ENCODE assay signal across 8 cellular contexts in genomic region chr22:24145446-24146189, GRCh38. TPM values are rescaled to one million over a fixed set of nuclear protein-coding genes. Genes with fewer than 3 reads are reported as not detected.
A peak's percentile ranks its signal among the peaks of the same experiment; 100 is the strongest.
DNase-seq lines count a peak whose midpoint lies in the region; ATAC-seq and TF ChIP-seq lines count a peak whose summit lies in the region.

No MANE protein-coding gene starts in this region.

- H3K36me3 Mint-ChIP-seq in HFFc6 (ENCODE audit: low read depth): no peaks in the 10 kb centered on the region
- H3K36me3 Mint-ChIP-seq in activated CD8-positive, alpha-beta T cell treated with anti-CD3 and anti-CD28 coated beads, Interleukin-2, amount 10 ng/mL, durations not matched to agents 7 days and 5 days (ENCODE audit: low read depth): peaks cover 26% of the 10 kb centered on the region
- no peaks in the 10 kb centered on the region for H3K36me3 Mint-ChIP-seq in stimulated activated effector memory CD8-positive, alpha-beta T cell treated with anti-CD3 and anti-CD28 coated beads, Interleukin-12 subunit alpha, Interleukin-12 subunit beta, amount 100 ng/mL, for 72 hours

- H3K4me1 ChIP-seq in iPS-20b (ENCODE audit: insufficient read depth, low read length): peaks cover 16% of the 10 kb centered on the region
- peaks cover 13% of the 10 kb centered on the region for H3K4me1 ChIP-seq in BE2C

- H3K9me3 ChIP-seq in iPS-20b (ENCODE audit: insufficient read depth, low read depth, low read length): no peaks in the 10 kb centered on the region
- H3K9me3 ChIP-seq in BE2C: no peaks in the 10 kb centered on the region

- peak overlapping the region; percentile 79 for H3K27ac Mint-ChIP-seq in HFFc6
- peak overlapping the region; percentile 82 for H3K27ac Mint-ChIP-seq in activated CD8-positive, alpha-beta T cell treated with anti-CD3 and anti-CD28 coated beads, Interleukin-2, amount 10 ng/mL, durations not matched to agents 7 days and 5 days
- peak overlapping the region; percentile 84 for H3K27ac Mint-ChIP-seq in stimulated activated effector memory CD8-positive, alpha-beta T cell treated with anti-CD3 and anti-CD28 coated beads, Interleukin-12 subunit alpha, Interleukin-12 subunit beta, amount 100 ng/mL, for 72 hours

- no peak for DNase-seq in HFFc6
- no peak for DNase-seq in activated CD8-positive, alpha-beta T cell treated with anti-CD3 and anti-CD28 coated beads, Interleukin-2, amount 10 ng/mL, durations not matched to agents 7 days and 5 days
- no peak for DNase-seq in stimulated activated effector memory CD8-positive, alpha-beta T cell treated with anti-CD3 and anti-CD28 coated beads, Interleukin-12 subunit alpha, Interleukin-12 subunit beta, amount 100 ng/mL, for 72 hours (ENCODE audit: low spot score in 2 of 2)
- DNase-seq in NCI-H345 treated with DMSO at 0.1 percent for 48 hours (lab: John Stamatoyannopoulos, UW; ENCODE audit: unreplicated experiment): no peak
- DNase-seq in mucosa of gallbladder (ENCODE audit: low spot score): no peak
- no peak for DNase-seq in BE2C

- no peaks in the 10 kb centered on the region for H3K27me3 ChIP-seq in iPS-20b (ENCODE audit: insufficient read depth, low read length)
- no peaks in the 10 kb centered on the region for H3K27me3 ChIP-seq in BE2C

- H3K4me3 ChIP-seq in iPS-20b (ENCODE audit: low read length) (no peak overlapping the region), BE2C (ENCODE audit: low read depth, low read length) (no peak overlapping the region)

- H3K36me3 ChIP-seq in iPS-20b (ENCODE audit: insufficient read depth, low read depth, low read length) (peaks cover 4% of the 10 kb centered on the region; the same call in 1 of the 2 replicates), BE2C (peaks cover 6% of the 10 kb centered on the region)

- H3K9me3 Mint-ChIP-seq in HFFc6: no peaks in the 10 kb centered on the region
- no peaks in the 10 kb centered on the region for H3K9me3 Mint-ChIP-seq in activated CD8-positive, alpha-beta T cell treated with anti-CD3 and anti-CD28 coated beads, Interleukin-2, amount 10 ng/mL, durations not matched to agents 7 days and 5 days (ENCODE audit: insufficient read depth)
- H3K9me3 Mint-ChIP-seq in stimulated activated effector memory CD8-positive, alpha-beta T cell treated with anti-CD3 and anti-CD28 coated beads, Interleukin-12 subunit alpha, Interleukin-12 subunit beta, amount 100 ng/mL, for 72 hours: no peaks in the 10 kb centered on the region

- H3K4me3 Mint-ChIP-seq in HFFc6: peak overlapping the region; percentile 69
- peak overlapping the region; percentile 16 for H3K4me3 Mint-ChIP-seq in activated CD8-positive, alpha-beta T cell treated with anti-CD3 and anti-CD28 coated beads, Interleukin-2, amount 10 ng/mL, durations not matched to agents 7 days and 5 days
- H3K4me3 Mint-ChIP-seq in stimulated activated effector memory CD8-positive, alpha-beta T cell treated with anti-CD3 and anti-CD28 coated beads, Interleukin-12 subunit alpha, Interleukin-12 subunit beta, amount 100 ng/mL, for 72 hours: no peak overlapping the region

- H3K27ac ChIP-seq in iPS-20b (ENCODE audit: low read length): no peak overlapping the region

- ATAC-seq in activated CD8-positive, alpha-beta T cell treated with anti-CD3 and anti-CD28 coated beads, Interleukin-2, amount 10 ng/mL, durations not matched to agents 7 days and 5 days: no peak
- ATAC-seq in stimulated activated effector memory CD8-positive, alpha-beta T cell treated with anti-CD3 and anti-CD28 coated beads, Interleukin-12 subunit alpha, Interleukin-12 subunit beta, amount 100 ng/mL, for 72 hours: no peak
- no peak for ATAC-seq in GM21576 (IDR thresholded peaks at IDR 0.05; ENCODE audit: unreplicated experiment)

- POLR2A ChIA-PET in activated CD8-positive, alpha-beta T cell treated with anti-CD3 and anti-CD28 coated beads, Interleukin-2, amount 10 ng/mL, durations not matched to agents 7 days and 5 days (lab: Charles Lee): interaction anchor here (0.6 to 3.9 kb wide), 2 partner anchors 10 to 236 kb away, joined by 6 to 30 read pairs; no protein-coding TSS in a partner anchor

- peak overlapping the region; percentile 47; the same call in 1 of the 2 replicates for H3K9ac ChIP-seq in iPS-20b (ENCODE audit: low read depth, low read length)

- peaks cover 68% of the 10 kb centered on the region for H3K4me1 Mint-ChIP-seq in HFFc6 (ENCODE audit: low read depth)
- H3K4me1 Mint-ChIP-seq in activated CD8-positive, alpha-beta T cell treated with anti-CD3 and anti-CD28 coated beads, Interleukin-2, amount 10 ng/mL, durations not matched to agents 7 days and 5 days (ENCODE audit: low read depth): peaks cover 82% of the 10 kb centered on the region
- H3K4me1 Mint-ChIP-seq in stimulated activated effector memory CD8-positive, alpha-beta T cell treated with anti-CD3 and anti-CD28 coated beads, Interleukin-12 subunit alpha, Interleukin-12 subunit beta, amount 100 ng/mL, for 72 hours: peaks cover 62% of the 10 kb centered on the region

- CTCF ChIA-PET in activated CD8-positive, alpha-beta T cell treated with anti-CD3 and anti-CD28 coated beads, Interleukin-2, amount 10 ng/mL, durations not matched to agents 7 days and 5 days (lab: Charles Lee): interaction anchor here (0.9 to 6.2 kb wide), 4 partner anchors 11 to 97 kb away, joined by 4 to 73 read pairs (median 6); no protein-coding TSS in a partner anchor

- TF ChIP-seq CTCF in HFFc6 (IDR thresholded peaks at IDR 0.05): no peak
- no peak for TF ChIP-seq CTCF in BE2C (IDR thresholded peaks at IDR 0.05; ENCODE audit: low read depth, low read length)

- no peaks in the 10 kb centered on the region for H3K27me3 Mint-ChIP-seq in HFFc6 (ENCODE audit: insufficient read depth)
- no peaks in the 10 kb centered on the region for H3K27me3 Mint-ChIP-seq in activated CD8-positive, alpha-beta T cell treated with anti-CD3 and anti-CD28 coated beads, Interleukin-2, amount 10 ng/mL, durations not matched to agents 7 days and 5 days (ENCODE audit: low read depth)

RNA-seq across cellular contexts. Expression of gene SUSD2, which starts 35.7 kb away (rescaled TPM):
- under 1 TPM; 0.11 to 0.24 (median 0.19) TPM for total RNA-seq in HFFc6 (2021; fragmentation: NEBNext Ultra II Directional; extraction: Animal tissue kit (Norgen Biotek cat#: 25700))
- total RNA-seq in activated CD8-positive, alpha-beta T cell treated with anti-CD3 and anti-CD28 coated beads, Interleukin-2, amount 10 ng/mL, durations not matched to agents 7 days and 5 days: 1 to 10 TPM; 1.3 to 1.9 TPM
- total RNA-seq in mucosa of gallbladder: 2.0 TPM
- polyA plus RNA-seq in BE2C (2012; ENCODE audit: insufficient read depth, insufficient read length, low read depth): 1.6 TPM
